14 cellular contexts compared by ENCODE assay signal in the genomic region with DNA sequence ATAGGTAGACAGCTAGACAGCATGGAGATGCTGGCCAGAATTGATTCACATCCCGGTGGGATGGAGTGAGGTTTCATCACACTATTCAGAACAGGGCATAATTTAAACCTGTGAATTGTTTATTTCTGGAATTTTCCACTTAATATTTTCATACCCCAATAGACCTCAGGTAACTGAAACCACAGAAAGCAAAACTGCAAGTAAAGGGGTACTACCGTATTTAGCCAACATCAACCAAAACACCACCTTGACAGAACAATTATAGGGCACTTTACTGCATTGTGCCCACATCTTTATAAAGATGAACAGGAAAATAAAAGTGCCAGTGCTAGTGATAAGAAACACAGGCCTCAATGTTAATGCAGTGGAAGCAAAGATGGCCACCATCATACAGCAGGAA. TPM values are rescaled to one million over a fixed set of nuclear protein-coding genes. Genes with fewer than 3 reads are reported as not detected.
DNase-seq lines count a peak whose midpoint lies in the region; ATAC-seq and TF ChIP-seq lines count a peak whose summit lies in the region.
"Had no signal": no experiment of that assay in that cellular context is flagged by ENCODE, and none has a peak within 500 bp of the region (broad histone marks: within the 10 kb centered on the region; RNA-seq: fewer than 3 reads in every experiment).

No MANE protein-coding gene starts in this region.

- DNase-seq in mammary epithelial cell, result no peak
- no peak for DNase-seq in MCF 10A (ENCODE audit: unreplicated experiment)
- DNase-seq in T-cell, result no peak
- DNase-seq in endodermal cell, result no peak
- no peak for DNase-seq in stimulated activated CD4-positive, alpha-beta T cell treated with anti-CD3 and anti-CD28 coated beads, Interleukin-15, amount 100 ng/mL, for 24 hours
- no peak for DNase-seq in ACHN
- DNase-seq: activated CD4-positive, CD25-positive, alpha-beta regulatory T cell treated with anti-CD3 and anti-CD28 coated beads, Interleukin-2, amount 50 U/mL, for 72 hours; anterior cingulate cortex; KBM-7; NCI-H226; SHP77 treated with DMSO at 0.1 percent for 48 hours; tibial artery had no signal

- H3K9me3 ChIP-seq in mammary epithelial cell (replicated peaks; ENCODE audit: insufficient read depth, low read length) (no peaks in the 10 kb centered on the region), endodermal cell (ENCODE audit: control insufficient read depth, low read length) (peaks cover 19% of the 10 kb centered on the region), subcutaneous abdominal adipose tissue (ENCODE audit: control insufficient read depth in 5 of 5, low read length in 5 of 5) (no peaks in the 10 kb centered on the region)
- H3K9me3 ChIP-seq: tibial artery had no signal

- ATAC-seq in T-cell (replicated peaks in 1 of 4) (no peak), GM18861 (IDR thresholded peaks at IDR 0.05; ENCODE audit: unreplicated experiment) (no peak)

- no peak for TF ChIP-seq CTCF in mammary epithelial cell (conservative IDR thresholded peaks at IDR 0.05 in 1 of 2, IDR thresholded peaks at IDR 0.05 in 1 of 2; ENCODE audit: extremely low read depth in 1 of 2, insufficient read depth in 1 of 2, low read depth in 1 of 2, low read length in 2 of 2)
- no peak for TF ChIP-seq CTCF in MCF 10A (IDR thresholded peaks at IDR 0.05; ENCODE audit: unreplicated experiment)
- no peak for TF ChIP-seq CTCF in endodermal cell (conservative IDR thresholded peaks at IDR 0.05)

- H3K9ac ChIP-seq in mammary epithelial cell (ENCODE audit: insufficient read depth, low read length) (no peak overlapping the region), endodermal cell (ENCODE audit: extremely low read depth, low read length, poor library complexity, severe bottlenecking) (no peak overlapping the region), subcutaneous abdominal adipose tissue (ENCODE audit: low read length in 5 of 5) (no peak overlapping the region)

- in situ Hi-C loops in mammary epithelial cell (cut with MboI; ENCODE audit: low sequenced_read_pairs in 2 of 2), result no loop called here
- in situ Hi-C loops in ACHN (cut with HindIII; ENCODE audit: low pct_ligation_motif_present, low pct_unique_long_range_greater_than_20kb, low sequenced_read_pairs), result no loop called here

- H3K4me3 Mint-ChIP-seq in MCF 10A (ENCODE audit: unreplicated experiment) (no peak overlapping the region), T-cell (peak overlapping the region; percentile 39 to 66 (median 63)), endodermal cell (no peak overlapping the region)

- H3K36me3 ChIP-seq in mammary epithelial cell (ENCODE audit: insufficient read depth, low read length), result no peaks in the 10 kb centered on the region
- H3K36me3 ChIP-seq in endodermal cell (ENCODE audit: control insufficient read depth, insufficient read depth, low read length), result peaks cover 33% of the 10 kb centered on the region
- no peaks in the 10 kb centered on the region for H3K36me3 ChIP-seq in subcutaneous abdominal adipose tissue (ENCODE audit: control insufficient read depth in 5 of 5, insufficient read depth in 5 of 5, low read length in 5 of 5)
- H3K36me3 ChIP-seq: tibial artery had no signal

- H2AFZ ChIP-seq in mammary epithelial cell (ENCODE audit: low read depth, low read length), result no peak overlapping the region

- H3K4me1 Mint-ChIP-seq in MCF 10A (ENCODE audit: insufficient read depth, unreplicated experiment) (peaks cover 20% of the 10 kb centered on the region), T-cell (peaks cover 78 to 85% (median 84%) of the 10 kb centered on the region in 3 donors), endodermal cell (peaks cover 53% of the 10 kb centered on the region)

- peaks cover 77% of the 10 kb centered on the region for H3K79me2 ChIP-seq in mammary epithelial cell (ENCODE audit: insufficient read depth, low read length)

- CTCF ChIA-PET in mammary epithelial cell (lab: Charles Lee; ENCODE audit: low non-redundant PET), result no interaction called here
- CTCF ChIA-PET in MCF 10A (lab: Yijun Ruan, JAX), result interaction anchor here (1.7 kb wide), 1 partner anchor 60 kb away, joined by 3 read pairs; no protein-coding TSS in a partner anchor
- CTCF ChIA-PET in T-cell (lab: Charles Lee), result no interaction called here

- H3K27me3 ChIP-seq in mammary epithelial cell (ENCODE audit: insufficient read depth, low read length) (no peaks in the 10 kb centered on the region), endodermal cell (ENCODE audit: control insufficient read depth, insufficient read depth, low read length, poor library complexity, severe bottlenecking) (no peaks in the 10 kb centered on the region), subcutaneous abdominal adipose tissue (ENCODE audit: control insufficient read depth in 5 of 5, insufficient read depth in 4 of 5, low read length in 5 of 5) (no peaks in the 10 kb centered on the region)
- H3K27me3 ChIP-seq: tibial artery had no signal

- no peak overlapping the region for H3K27ac Mint-ChIP-seq in MCF 10A (ENCODE audit: low read depth, unreplicated experiment)
- H3K27ac Mint-ChIP-seq in T-cell, result peak overlapping the region; percentile 85 to 86
- peak overlapping the region; percentile 33 for H3K27ac Mint-ChIP-seq in endodermal cell

- intact Hi-C loops in mammary epithelial cell (cut with micrococcal nuclease), result no loop called here
- intact Hi-C loops in MCF 10A (cut with micrococcal nuclease), result no loop called here

- H3K4me1 ChIP-seq in mammary epithelial cell (ENCODE audit: insufficient read depth, low read length) (peaks cover 33% of the 10 kb centered on the region), endodermal cell (ENCODE audit: control insufficient read depth, insufficient read depth, low read length) (peaks cover 15% of the 10 kb centered on the region), subcutaneous abdominal adipose tissue (ENCODE audit: control insufficient read depth in 5 of 5, insufficient read depth in 5 of 5, low read length in 5 of 5) (peaks cover 8 to 53% (median 47%) of the 10 kb centered on the region in 5 donors)

- H3K27ac ChIP-seq in mammary epithelial cell (ENCODE audit: insufficient read depth, low read depth, low read length) (peak overlapping the region; percentile 98), endodermal cell (ENCODE audit: low read depth, low read length) (no peak overlapping the region), subcutaneous abdominal adipose tissue (ENCODE audit: low read depth, low read length) (peak overlapping the region; percentile 44)
- H3K27ac ChIP-seq: tibial artery had no signal

- H3K36me3 Mint-ChIP-seq in MCF 10A (ENCODE audit: insufficient read depth, unreplicated experiment) (no peaks in the 10 kb centered on the region), T-cell (peaks cover 35% of the 10 kb centered on the region), endodermal cell (ENCODE audit: low read depth) (peaks cover 28% of the 10 kb centered on the region)

- POLR2A ChIA-PET in MCF 10A (lab: Yijun Ruan, JAX), result interaction anchor here (2.0 kb wide), 1 partner anchor 160 kb away, joined by 6 read pairs; the partner anchor contains the start of gene ZFYVE16
- POLR2A ChIA-PET in T-cell (lab: Charles Lee), result no interaction called here

- no peak overlapping the region for H3K4me2 ChIP-seq in mammary epithelial cell (ENCODE audit: insufficient read depth, low read depth, low read length)

- 96% methylated on average over 2 of the region's 2 CpGs for WGBS in mammary epithelial cell (ENCODE audit: low coverage, missing lambda C conversion rate)
- 94% methylated on average over 2 of the region's 2 CpGs; no CpG with 5 or more reads in 1 of the 2 experiments for WGBS in endodermal cell (ENCODE audit: insufficient coverage in 1 of 2, insufficient read length in 1 of 2), 2 experiments

- H3K4me3 ChIP-seq in mammary epithelial cell (replicated peaks in 1 of 3; ENCODE audit: insufficient read depth in 1 of 3, low read depth in 2 of 3, low read length in 3 of 3) (no peak overlapping the region), endodermal cell (ENCODE audit: low read length) (peak overlapping the region; percentile 27), subcutaneous abdominal adipose tissue (ENCODE audit: low read depth in 1 of 5, low read length in 5 of 5) (no peak overlapping the region)
- H3K4me3 ChIP-seq: tibial artery had no signal

- H3K9me3 Mint-ChIP-seq in MCF 10A (ENCODE audit: unreplicated experiment), result no peaks in the 10 kb centered on the region
- peaks cover 0 to 4% (median 4%) of the 10 kb centered on the region in 3 donors for H3K9me3 Mint-ChIP-seq in T-cell
- H3K9me3 Mint-ChIP-seq in endodermal cell, result peaks cover 12% of the 10 kb centered on the region

- dilution Hi-C loops in mammary epithelial cell (cut with HindIII; ENCODE audit: low sequenced_read_pairs), result loop anchor here (5.0 kb wide), 1 partner anchor 41 kb away; no protein-coding TSS in a partner anchor

- BruUV-seq in mammary epithelial cell (replicated peaks; lab: Mats Ljungman, UMichigan) (no TSS peak), MCF 10A (replicated peaks; lab: Mats Ljungman, UMichigan) (no TSS peak)

- no peaks in the 10 kb centered on the region for H4K20me1 ChIP-seq in mammary epithelial cell (ENCODE audit: insufficient read depth, low read length)

- H3K27me3 Mint-ChIP-seq in MCF 10A (ENCODE audit: insufficient read depth, unreplicated experiment) (no peaks in the 10 kb centered on the region), T-cell (no peaks in the 10 kb centered on the region), endodermal cell (ENCODE audit: insufficient read depth) (no peaks in the 10 kb centered on the region)

RNA-seq across cellular contexts. Expression of gene SERINC5, which starts 7.5 kb away (rescaled TPM):
- 10 to 100 TPM; 35.5 to 43.1 TPM for total RNA-seq in mammary epithelial cell
- 19.0 TPM for polyA plus RNA-seq in mammary epithelial cell
- 20.8 TPM for polyA minus RNA-seq in mammary epithelial cell
- 17.1 and 17.2 TPM in 2 replicates for total RNA-seq in MCF 10A (2022)
- total RNA-seq in T-cell, result 100 to 1,000 TPM; 109 to 170 (median 112) TPM
- 100 to 1,000 TPM; 134 to 183 TPM for total RNA-seq in endodermal cell
- polyA plus RNA-seq in endodermal cell (2013, experiment 1 of 2), result 34.9 TPM
- 34.7 TPM for polyA plus RNA-seq in endodermal cell (2013, experiment 2 of 2)

Comparison
In these comparisons a context has a peak if more than half of its experiments do, and no peak if none do; other contexts are left out.
1. H3K4me3 Mint-ChIP-seq: peak in T-cell (3 of 3); none in MCF 10A (single experiment) and endodermal cell (single experiment).